Comparison of ENCODE assay signal across 1 cellular context in the genomic region with DNA sequence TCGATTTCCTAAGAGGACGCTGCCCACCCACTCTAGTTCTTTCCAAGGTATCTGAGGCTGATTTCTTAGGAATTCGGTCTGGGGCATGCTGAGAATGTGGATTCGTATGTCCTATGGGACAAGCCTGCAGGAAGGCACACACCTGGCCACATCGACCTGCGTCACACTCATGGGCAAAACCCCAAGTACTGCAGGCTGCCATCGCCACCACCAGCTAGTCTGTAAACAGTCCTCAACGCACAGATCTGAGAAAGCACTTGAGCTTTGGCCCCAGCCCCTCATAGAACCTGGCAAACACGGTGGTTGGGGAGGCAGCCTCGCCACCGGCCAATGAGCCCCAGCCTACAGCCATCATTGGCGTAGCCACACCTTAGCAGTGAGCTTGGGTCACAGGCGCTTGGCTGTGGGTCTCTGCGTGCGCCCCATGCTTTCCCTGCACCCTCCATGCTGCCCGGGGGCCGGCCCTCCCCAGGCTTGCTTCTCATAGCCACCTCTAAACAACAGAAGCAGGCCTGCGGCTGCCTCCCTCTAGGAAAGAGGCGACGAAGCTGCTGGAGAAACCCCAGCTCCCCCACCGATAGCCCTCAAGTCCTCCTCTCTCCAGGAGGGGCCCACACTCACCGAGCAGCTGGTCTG.
TF ChIP-seq lines count a peak whose summit lies in the region.

No MANE protein-coding gene starts in this region.

TF ChIP-seq in HEK293T, 16 proteins besides CTCF, POLR2A, EP300 and RAD21 (continued from another document):
- TF ChIP-seq LEF1 (IDR thresholded peaks at IDR 0.05; ENCODE audit: borderline replicate concordance) (no peak), ZNF384 (IDR thresholded peaks at IDR 0.05) (no peak), TARDBP (IDR thresholded peaks at IDR 0.05) (no peak), SP1 (IDR thresholded peaks at IDR 0.05) (no peak), FOXA1 (IDR thresholded peaks at IDR 0.05) (no peak), NFRKB (IDR thresholded peaks at IDR 0.05) (no peak), FOXK2 (IDR thresholded peaks at IDR 0.05) (no peak), FOXM1 (IDR thresholded peaks at IDR 0.05; ENCODE audit: borderline replicate concordance) (no peak), BHLHE40 (IDR thresholded peaks at IDR 0.05; ENCODE audit: borderline replicate concordance) (no peak), SUZ12 (IDR thresholded peaks at IDR 0.05) (no peak), HDGF (IDR thresholded peaks at IDR 0.05; ENCODE audit: borderline replicate concordance) (no peak), L3MBTL2 (conservative IDR thresholded peaks at IDR 0.05) (no peak), CTBP1 (IDR thresholded peaks at IDR 0.05; ENCODE audit: borderline replicate concordance) (no peak)
- TF ChIP-seq, protein P1, sequence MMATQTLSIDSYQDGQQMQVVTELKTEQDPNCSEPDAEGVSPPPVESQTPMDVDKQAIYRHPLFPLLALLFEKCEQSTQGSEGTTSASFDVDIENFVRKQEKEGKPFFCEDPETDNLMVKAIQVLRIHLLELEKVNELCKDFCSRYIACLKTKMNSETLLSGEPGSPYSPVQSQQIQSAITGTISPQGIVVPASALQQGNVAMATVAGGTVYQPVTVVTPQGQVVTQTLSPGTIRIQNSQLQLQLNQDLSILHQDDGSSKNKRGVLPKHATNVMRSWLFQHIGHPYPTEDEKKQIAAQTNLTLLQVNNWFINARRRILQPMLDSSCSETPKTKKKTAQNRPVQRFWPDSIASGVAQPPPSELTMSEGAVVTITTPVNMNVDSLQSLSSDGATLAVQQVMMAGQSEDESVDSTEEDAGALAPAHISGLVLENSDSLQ (IDR thresholded peaks at IDR 0.05) = no peak
TF ChIP-seq in HEK293T: peak in this region for 0.
